8 cellular contexts compared by ENCODE assay signal in genomic region chr19:46347572-46347883, GRCh38. TPM values are rescaled to one million over a fixed set of nuclear protein-coding genes. Genes with fewer than 3 reads are reported as not detected.
DNase-seq lines count a peak whose midpoint lies in the region; ATAC-seq, FAIRE-seq and TF ChIP-seq lines count a peak whose summit lies in the region.

No MANE protein-coding gene starts in this region.

- H3K4me2 ChIP-seq in A549: peak overlapping the region; percentile 89

- H3K4me1 ChIP-seq in A549 (peaks cover 44% of the 10 kb centered on the region), muscle layer of colon (ENCODE audit: insufficient read depth, low read length) (peaks cover 54% of the 10 kb centered on the region)

- H3K9me3 Mint-ChIP-seq in IgD-negative memory B cell: no peaks in the 10 kb centered on the region

- peak overlapping the region; percentile 87 for H3K9ac ChIP-seq in muscle layer of colon (ENCODE audit: low read length)

- TF ChIP-seq EP300 in A549 (IDR thresholded peaks at IDR 0.05): no peak

- DNase-seq in A549 (ENCODE audit: low read depth in 1 of 2, low spot score in 1 of 2): no peak
- DNase-seq in caudate nucleus (lab: John Stamatoyannopoulos, UW): no peak
- DNase-seq in DMS114 treated with DMSO at 0.1 percent for 48 hours (lab: John Stamatoyannopoulos, UW; ENCODE audit: unreplicated experiment): no peak
- no peak for DNase-seq in G401 (ENCODE audit: low spot score)
- DNase-seq in superior temporal gyrus (ENCODE audit: extremely low spot score): no peak

- H3K27ac ChIP-seq in A549 (peak overlapping the region; percentile 92 to 97), caudate nucleus (ENCODE audit: low read depth, low read length) (peak overlapping the region; percentile 88), muscle layer of colon (ENCODE audit: low read depth, low read length) (peak overlapping the region; percentile 83)

- peak overlapping the region; percentile 94 to 98 (median 96) for H3K4me3 Mint-ChIP-seq in IgD-negative memory B cell

- POLR2A ChIA-PET in A549 (lab: Yijun Ruan, JAX): interaction anchor here (0.7 to 1.1 kb wide), 5 partner anchors 9 to 253 kb away, joined by 3 to 4 read pairs (median 3); no protein-coding TSS in a partner anchor

- CTCF ChIA-PET in A549 (lab: Yijun Ruan, JAX): interaction anchor here (0.8 to 14.1 kb wide), 30 partner anchors 10 to 269 kb away, joined by 3 to 129 read pairs (median 6); no protein-coding TSS in a partner anchor

- ATAC-seq in A549: no peak
- ATAC-seq in HG02981 (IDR thresholded peaks at IDR 0.05; ENCODE audit: unreplicated experiment): no peak

- H3K27me3 ChIP-seq in muscle layer of colon (ENCODE audit: control insufficient read depth in 1 of 2, insufficient read depth in 2 of 2, low read length in 2 of 2): no peaks in the 10 kb centered on the region

- FAIRE-seq in A549 (lab: Jason Lieb, UNC): no peak

- H3K27ac Mint-ChIP-seq in IgD-negative memory B cell: peak overlapping the region; percentile 79 to 90 (median 83)

- 0 out of 3 replicates have a peak, but pooled peaks have one; percentile 38 for TF ChIP-seq CTCF in A549 (IDR thresholded peaks at IDR 0.05)

- peaks cover 44 to 51% (median 48%) of the 10 kb centered on the region in 3 donors for H3K4me1 Mint-ChIP-seq in IgD-negative memory B cell

- TF ChIP-seq POLR2A in A549 (IDR thresholded peaks at IDR 0.05; ENCODE audit: low read length): no peak

- no peak; a peak in 1 of 5 replicates for TF ChIP-seq RAD21 in A549 (conservative IDR thresholded peaks at IDR 0.05 in 1 of 2, IDR thresholded peaks at IDR 0.05 in 1 of 2)

- H3K27me3 Mint-ChIP-seq in IgD-negative memory B cell: peaks cover 7% of the 10 kb centered on the region

- WGBS in A549 (ENCODE audit: missing lambda C conversion rate): 0% methylated on average over 3 of the region's 3 CpGs

- peaks cover 2% of the 10 kb centered on the region for H3K36me3 Mint-ChIP-seq in IgD-negative memory B cell

- H3K4me3 ChIP-seq in A549 (peak overlapping the region; percentile 71), muscle layer of colon (ENCODE audit: low read depth in 1 of 2, low read length in 2 of 2) (peak overlapping the region; percentile 84 to 97)

- no peaks in the 10 kb centered on the region for H3K36me3 ChIP-seq in muscle layer of colon (ENCODE audit: insufficient read depth, low read length)

- in situ Hi-C loops in G401 (cut with HindIII; ENCODE audit: low sequenced_read_pairs): no loop called here

- no peaks in the 10 kb centered on the region for H3K9me3 ChIP-seq in A549
- H3K9me3 ChIP-seq in muscle layer of colon (ENCODE audit: low read length): no peaks in the 10 kb centered on the region

TF ChIP-seq in A549, 52 proteins besides CTCF, POLR2A, EP300 and RAD21:
- TF ChIP-seq FOSB (CRISPR knock-in tag; IDR thresholded peaks at IDR 0.05) (no peak), HOXB13 (CRISPR knock-in tag; IDR thresholded peaks at IDR 0.05; ENCODE audit: low read depth) (no peak), JUNB (IDR thresholded peaks at IDR 0.05) (no peak), POLR2AphosphoS2 (conservative IDR thresholded peaks at IDR 0.05; ENCODE audit: low read length) (no peak), ZNF302 (CRISPR knock-in tag; IDR thresholded peaks at IDR 0.05) (no peak), JUN (IDR thresholded peaks at IDR 0.05) (no peak), PBX3 (IDR thresholded peaks at IDR 0.05) (no peak), MYC (IDR thresholded peaks at IDR 0.05; ENCODE audit: borderline replicate concordance, low read length) (no peak), PHF8 (IDR thresholded peaks at IDR 0.05; ENCODE audit: borderline replicate concordance, low read depth) (no peak)
- TF ChIP-seq, protein P1, sequence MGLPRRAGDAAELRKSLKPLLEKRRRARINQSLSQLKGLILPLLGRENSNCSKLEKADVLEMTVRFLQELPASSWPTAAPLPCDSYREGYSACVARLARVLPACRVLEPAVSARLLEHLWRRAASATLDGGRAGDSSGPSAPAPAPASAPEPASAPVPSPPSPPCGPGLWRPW (IDR thresholded peaks at IDR 0.05): no peak
TF ChIP-seq in A549: peak in this region for 0.

RNA-seq across cellular contexts. Expression of gene PPP5C, which starts 0.6 kb away (rescaled TPM):
- polyA plus RNA-seq in A549 (2011; rRNA removed) (107 and 126 TPM in 2 replicates), A549 (2017; fragmentation: RNase III; extraction: RNeasy Plus Mini Kit Qiagen cat#74134 plus additional on column Dnase treatment) (93.5 to 99.8 TPM (median 94.2 TPM) in 3 replicates), IgD-negative memory B cell (32.9 TPM)
- 209 and 213 TPM in 2 replicates for polyA plus RNA-seq in A549 (2012; cell fraction: cytosol; rRNA removed)
- polyA plus RNA-seq in A549 (2012; cell fraction: nucleus; rRNA removed): 445 and 456 TPM in 2 replicates
- polyA minus RNA-seq in A549 (2011; rRNA and poly(A)+ RNA removed): 118 and 135 TPM in 2 replicates
- 125 and 155 TPM in 2 replicates for total RNA-seq in G401 (2014; rRNA removed; shearing (Covaris generic))

RNA-seq across cellular contexts. Expression of gene HIF3A, which starts 50.7 kb away (rescaled TPM):
- not detected in 2 replicates for polyA plus RNA-seq in A549 (2011; rRNA removed)
- under 0.01 and 0.01 TPM in 2 replicates for polyA plus RNA-seq in A549 (2012; cell fraction: cytosol; rRNA removed)
- polyA plus RNA-seq in A549 (2012; cell fraction: nucleus; rRNA removed): not detected in 2 replicates
- not detected in 3 replicates for polyA plus RNA-seq in A549 (2017; fragmentation: RNase III; extraction: RNeasy Plus Mini Kit Qiagen cat#74134 plus additional on column Dnase treatment)
- polyA minus RNA-seq in A549 (2011; rRNA and poly(A)+ RNA removed): 0.08 TPM in 1 of 2 replicates, not detected in the other
- polyA plus RNA-seq in IgD-negative memory B cell: not detected
- not detected in 2 replicates for total RNA-seq in G401 (2014; rRNA removed; shearing (Covaris generic))
